ENCODE assay signal across 13 cellular contexts in the genomic region with DNA sequence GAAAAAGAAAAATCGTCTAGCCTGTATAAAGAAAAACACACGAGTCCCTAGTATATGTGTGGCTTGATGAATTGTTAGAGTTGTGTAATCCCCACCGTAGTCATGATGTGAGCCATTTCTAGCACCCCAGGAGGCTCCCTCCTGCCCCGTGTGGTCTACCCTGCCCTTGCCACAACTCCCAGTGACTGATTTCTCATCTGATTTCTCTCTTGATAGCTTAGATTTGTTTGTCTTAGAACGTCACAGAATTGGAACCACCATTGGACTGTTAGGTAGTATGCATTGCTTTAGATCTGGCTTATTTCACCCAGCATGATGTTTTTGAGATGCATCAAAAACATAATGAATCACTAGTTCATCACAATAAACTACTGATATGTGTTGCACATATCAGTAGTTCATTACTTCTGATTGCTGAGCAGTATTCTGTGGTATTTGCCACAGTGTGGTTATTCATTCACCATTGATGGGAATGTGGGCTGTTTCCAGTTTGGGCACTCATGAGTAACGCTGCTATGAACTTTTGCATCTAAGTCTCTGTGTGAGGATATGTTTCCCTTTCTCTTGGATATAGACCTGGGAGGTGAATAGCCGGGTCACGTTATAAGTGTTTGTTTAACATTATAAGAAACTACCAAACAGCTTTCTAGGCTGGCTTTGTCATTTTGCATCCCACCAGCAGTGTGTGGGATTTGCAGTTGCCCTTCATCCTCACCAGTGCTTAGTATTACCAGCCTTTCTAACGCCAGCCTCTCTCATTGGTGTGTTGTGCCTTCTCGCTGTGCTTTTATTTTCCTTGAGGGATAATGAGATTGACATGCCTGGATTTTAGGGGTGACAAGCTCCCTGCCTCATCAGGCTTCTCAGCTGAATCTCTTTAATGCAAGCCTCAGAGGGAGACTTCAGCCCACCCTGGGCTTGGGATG. TPM values are rescaled to one million over a fixed set of nuclear protein-coding genes. Genes with fewer than 3 reads are reported as not detected.
DNase-seq lines count a peak whose midpoint lies in the region; ATAC-seq and TF ChIP-seq lines count a peak whose summit lies in the region.
"Had no signal": no experiment of that assay in that cellular context is flagged by ENCODE, and none has a peak within 500 bp of the region (broad histone marks: within the 10 kb centered on the region; RNA-seq: fewer than 3 reads in every experiment).

No MANE protein-coding gene starts in this region.

- no peak for TF ChIP-seq POLR2A in tibial nerve (IDR thresholded peaks at IDR 0.05)

- H3K9ac ChIP-seq in mesenchymal stem cell (ENCODE audit: low read length), result no peak overlapping the region

- ATAC-seq in activated CD4-positive, CD25-positive, alpha-beta regulatory T cell treated with anti-CD3 and anti-CD28 coated beads, Interleukin-2, amount 50 U/mL, for 24 hours, result peak; percentile 44 to 71
- ATAC-seq in mucosa of descending colon (no peak), GM21360 (IDR thresholded peaks at IDR 0.05; ENCODE audit: unreplicated experiment) (no peak)
- ATAC-seq: T-cell had no signal

- peak overlapping the region; percentile 75 for H2AK5ac ChIP-seq in mesenchymal stem cell (ENCODE audit: low read length, severe bottlenecking)

- no peak overlapping the region for H4K8ac ChIP-seq in mesenchymal stem cell (ENCODE audit: low read length)

- no peak for DNase-seq in activated CD4-positive, CD25-positive, alpha-beta regulatory T cell (lab: John Stamatoyannopoulos, UW)
- peak; percentile 43 for DNase-seq in HT1080 (ENCODE audit: low read depth)
- no peak for DNase-seq in activated T-helper 2 cell treated with anti-CD3 and anti-CD28 coated beads, Interferon-gamma antibody, Interleukin-2, Interleukin-4, amounts not matched to agents 10 μg/mL and 5 μg/mL and 100 μg/mL, durations not matched to agents 14 hours and 24 hours and 36 hours (ENCODE audit: low spot score)
- DNase-seq in mesenchymal stem cell, result peak; percentile 36
- no peak for DNase-seq in mucosa of descending colon
- no peak for DNase-seq in tibial nerve (ENCODE audit: low spot score in 2 of 2)
- DNase-seq: effector CD8-positive, alpha-beta T cell; NCI-H526; stimulated activated CD4-positive, alpha-beta T cell treated with anti-CD3 and anti-CD28 coated beads, Interleukin-4, amount 100 ng/mL, for 24 hours; T-cell had no signal

- no peaks in the 10 kb centered on the region for H3K79me1 ChIP-seq in mesenchymal stem cell (replicated peaks; ENCODE audit: low read length, poor library complexity, severe bottlenecking)

- intact Hi-C loops in activated T-helper 2 cell treated with anti-CD3 and anti-CD28 coated beads, Interferon-gamma antibody, Interleukin-2, Interleukin-4, amounts not matched to agents 10 μg/mL and 5 μg/mL and 100 μg/mL, durations not matched to agents 14 hours and 24 hours and 36 hours (cut with micrococcal nuclease), result loop anchor here (1.0 to 2.0 kb wide), 3 partner anchors 113 to 175 kb away; no protein-coding TSS in a partner anchor
- intact Hi-C loops in mucosa of descending colon (cut with DNase I, micrococcal nuclease), result no loop called here

- no peaks in the 10 kb centered on the region for H3K4me1 ChIP-seq in mesenchymal stem cell (ENCODE audit: control insufficient read depth, insufficient read depth, low read depth, low read length)
- H3K4me1 ChIP-seq in mucosa of descending colon (ENCODE audit: low read depth), result peaks cover 19% of the 10 kb centered on the region
- H3K4me1 ChIP-seq in tibial nerve, result peaks cover 0 to 8% (median 0%) of the 10 kb centered on the region in 4 donors

- H3K9me3 ChIP-seq in mesenchymal stem cell (ENCODE audit: control insufficient read depth, low read length), result no peaks in the 10 kb centered on the region
- H3K9me3 ChIP-seq in mucosa of descending colon, result no peaks in the 10 kb centered on the region
- H3K9me3 ChIP-seq in tibial nerve, result no peaks in the 10 kb centered on the region

- H3K27me3 ChIP-seq in mesenchymal stem cell (ENCODE audit: control insufficient read depth in 1 of 2, insufficient read depth in 1 of 2, low read length in 2 of 2) (peaks cover 3 to 8% of the 10 kb centered on the region in 2 experiments), tibial nerve (no peaks in the 10 kb centered on the region)

- H2BK120ac ChIP-seq in mesenchymal stem cell (ENCODE audit: low read depth, low read length), result no peak overlapping the region

- no peak overlapping the region for H3K23ac ChIP-seq in mesenchymal stem cell (ENCODE audit: low read length in 2 of 2)

- no peaks in the 10 kb centered on the region for H3K36me3 ChIP-seq in mesenchymal stem cell (ENCODE audit: control insufficient read depth in 1 of 2, insufficient read depth in 2 of 2, low read depth in 1 of 2, low read length in 2 of 2)
- H3K36me3 ChIP-seq in mucosa of descending colon (ENCODE audit: low read depth), result no peaks in the 10 kb centered on the region
- no peaks in the 10 kb centered on the region for H3K36me3 ChIP-seq in tibial nerve

- no peak overlapping the region for H3K4me3 Mint-ChIP-seq in activated T-helper 2 cell treated with anti-CD3 and anti-CD28 coated beads, Interferon-gamma antibody, Interleukin-2, Interleukin-4, amounts not matched to agents 10 μg/mL and 5 μg/mL and 100 μg/mL, durations not matched to agents 14 hours and 24 hours and 36 hours (ENCODE audit: low read depth)
- H3K4me3 Mint-ChIP-seq: neural crest cell, T-cell had no signal

- no peak overlapping the region for H3K4ac ChIP-seq in mesenchymal stem cell (ENCODE audit: low read depth in 1 of 2, low read length in 2 of 2)

- H3K4me2 ChIP-seq in mesenchymal stem cell (ENCODE audit: low read length, poor library complexity, severe bottlenecking), result no peak overlapping the region

- H2BK5ac ChIP-seq in mesenchymal stem cell (ENCODE audit: low read depth, low read length, poor library complexity, severe bottlenecking), result no peak overlapping the region

- peaks cover 7% of the 10 kb centered on the region for H3K9me3 Mint-ChIP-seq in activated T-helper 2 cell treated with anti-CD3 and anti-CD28 coated beads, Interferon-gamma antibody, Interleukin-2, Interleukin-4, amounts not matched to agents 10 μg/mL and 5 μg/mL and 100 μg/mL, durations not matched to agents 14 hours and 24 hours and 36 hours
- H3K9me3 Mint-ChIP-seq: T-cell had no signal

- peak overlapping the region; percentile 71 for H3K27ac ChIP-seq in mesenchymal stem cell (ENCODE audit: low read length, poor library complexity, severe bottlenecking)
- no peak overlapping the region for H3K27ac ChIP-seq in tibial nerve

- no peak overlapping the region for H2BK12ac ChIP-seq in mesenchymal stem cell (ENCODE audit: low read length in 2 of 2)

- no peak overlapping the region for H3K4me3 ChIP-seq in mesenchymal stem cell (ENCODE audit: insufficient read depth in 1 of 2, low read depth in 1 of 2, low read length in 2 of 2)
- H3K4me3 ChIP-seq in mucosa of descending colon, result no peak overlapping the region
- no peak overlapping the region for H3K4me3 ChIP-seq in tibial nerve

- 93% methylated on average over 8 of the region's 10 CpGs for WGBS in mesenchymal stem cell
- 68 to 84% methylated on average over 10 of the region's 10 CpGs for WGBS in tibial nerve, 2 donors

- no peak overlapping the region for H3K18ac ChIP-seq in mesenchymal stem cell (ENCODE audit: low read depth in 1 of 2, low read length in 2 of 2)

- H4K91ac ChIP-seq in mesenchymal stem cell (ENCODE audit: low read length), result no peak overlapping the region

- peaks cover 8% of the 10 kb centered on the region for H3K4me1 Mint-ChIP-seq in activated T-helper 2 cell treated with anti-CD3 and anti-CD28 coated beads, Interferon-gamma antibody, Interleukin-2, Interleukin-4, amounts not matched to agents 10 μg/mL and 5 μg/mL and 100 μg/mL, durations not matched to agents 14 hours and 24 hours and 36 hours (ENCODE audit: low read depth)

- H2BK15ac ChIP-seq in mesenchymal stem cell (ENCODE audit: low read depth, poor library complexity, severe bottlenecking), result no peak overlapping the region

- H3K27ac Mint-ChIP-seq in activated T-helper 2 cell treated with anti-CD3 and anti-CD28 coated beads, Interferon-gamma antibody, Interleukin-2, Interleukin-4, amounts not matched to agents 10 μg/mL and 5 μg/mL and 100 μg/mL, durations not matched to agents 14 hours and 24 hours and 36 hours, result peak overlapping the region; percentile 20
- H3K27ac Mint-ChIP-seq: T-cell had no signal

- no peaks in the 10 kb centered on the region for H3K36me3 Mint-ChIP-seq in activated T-helper 2 cell treated with anti-CD3 and anti-CD28 coated beads, Interferon-gamma antibody, Interleukin-2, Interleukin-4, amounts not matched to agents 10 μg/mL and 5 μg/mL and 100 μg/mL, durations not matched to agents 14 hours and 24 hours and 36 hours (ENCODE audit: low read depth)
- H3K36me3 Mint-ChIP-seq: T-cell had no signal

- H3K14ac ChIP-seq in mesenchymal stem cell (ENCODE audit: low read length in 2 of 2), result no peak overlapping the region

- no peak for TF ChIP-seq CTCF in mucosa of descending colon (IDR thresholded peaks at IDR 0.05)
- TF ChIP-seq CTCF in tibial nerve (IDR thresholded peaks at IDR 0.05), result no peak

- H3K27me3 Mint-ChIP-seq in activated T-helper 2 cell treated with anti-CD3 and anti-CD28 coated beads, Interferon-gamma antibody, Interleukin-2, Interleukin-4, amounts not matched to agents 10 μg/mL and 5 μg/mL and 100 μg/mL, durations not matched to agents 14 hours and 24 hours and 36 hours (ENCODE audit: low read depth), result peaks cover 41% of the 10 kb centered on the region

- no peak overlapping the region for H2AFZ ChIP-seq in mesenchymal stem cell (ENCODE audit: low read depth, low read length)

- no peak for TF ChIP-seq EP300 in tibial nerve (IDR thresholded peaks at IDR 0.05)

RNA-seq across cellular contexts. Expression of a gene that starts 31.9 kb away (rescaled TPM):
- total RNA-seq in HT1080 (2014; rRNA removed; shearing (Covaris generic)), result 28.1 and 57.4 TPM in 2 replicates
- polyA plus RNA-seq in HT1080 (2015; cell fraction: cytosol; rRNA removed), result 118 and 143 TPM in 2 replicates
- polyA plus RNA-seq in HT1080 (2015; cell fraction: nucleus; rRNA removed), result 195 and 219 TPM in 2 replicates
- total RNA-seq in activated T-helper 2 cell treated with anti-CD3 and anti-CD28 coated beads, Interferon-gamma antibody, Interleukin-2, Interleukin-4, amounts not matched to agents 10 μg/mL and 5 μg/mL and 100 μg/mL, durations not matched to agents 14 hours and 24 hours and 36 hours, result 109 and 119 TPM in 2 replicates
- polyA plus RNA-seq in mesenchymal stem cell (2013, experiment 1 of 2), result 120 TPM
- polyA plus RNA-seq in mesenchymal stem cell (2013, experiment 2 of 2), result 113 TPM
- 100 to 1,000 TPM; 159 to 269 (median 161) TPM for total RNA-seq in mucosa of descending colon
- 100 to 1,000 TPM; 211 to 265 (median 225) TPM for total RNA-seq in tibial nerve

Comparison
In these comparisons a context has a peak if more than half of its experiments do, and no peak if none do; other contexts are left out.
1. ATAC-seq: peak in activated CD4-positive, CD25-positive, alpha-beta regulatory T cell treated with anti-CD3 and anti-CD28 coated beads, Interleukin-2, amount 50 U/mL, for 24 hours (2 of 2); none in mucosa of descending colon (single experiment) and GM21360 (single experiment).
2. DNase-seq: peak in HT1080 (single experiment) and mesenchymal stem cell (single experiment); none in activated CD4-positive, CD25-positive, alpha-beta regulatory T cell (0 of 4), activated T-helper 2 cell treated with anti-CD3 and anti-CD28 coated beads, Interferon-gamma antibody, Interleukin-2, Interleukin-4, amounts not matched to agents 10 μg/mL and 5 μg/mL and 100 μg/mL, durations not matched to agents 14 hours and 24 hours and 36 hours (single experiment), mucosa of descending colon (0 of 3) and tibial nerve (0 of 2).